ENCODE assay signal across 1 cellular context in genomic region chr1:55474168-55474786, GRCh38.
TF ChIP-seq lines count a peak whose summit lies in the region.

No MANE protein-coding gene starts in this region.

TF ChIP-seq in K562, 482 proteins besides CTCF, POLR2A, EP300 and RAD21 (continued from another document and continues in another):
- TF ChIP-seq ZBTB5 (IDR thresholded peaks at IDR 0.05): no peak
- no peak for TF ChIP-seq POU5F1 (IDR thresholded peaks at IDR 0.05; ENCODE audit: borderline replicate concordance, low read depth, low read length, partially characterized antibody)
- no peak for TF ChIP-seq NFIX (CRISPR knock-in tag; IDR thresholded peaks at IDR 0.05; ENCODE audit: low read depth)
- no peak for TF ChIP-seq BRCA1 (IDR thresholded peaks at IDR 0.05)
- no peak for TF ChIP-seq BRCA1 (CRISPR knock-in tag; IDR thresholded peaks at IDR 0.05)
- TF ChIP-seq NCOA2 (IDR thresholded peaks at IDR 0.05; ENCODE audit: partially characterized antibody in 2 of 2): no peak
- TF ChIP-seq KLF16 (IDR thresholded peaks at IDR 0.05): no peak
- peak; percentile 90 for TF ChIP-seq NFE2 (IDR thresholded peaks at IDR 0.05; ENCODE audit: low read depth)
- TF ChIP-seq FOXO4 (CRISPR knock-in tag; IDR thresholded peaks at IDR 0.05): no peak
- no peak for TF ChIP-seq NR2C2 (CRISPR knock-in tag; IDR thresholded peaks at IDR 0.05)
- TF ChIP-seq NR2C2 (tag; IDR thresholded peaks at IDR 0.05): no peak
- TF ChIP-seq ARNT (IDR thresholded peaks at IDR 0.05): no peak
- TF ChIP-seq GTF2A2 (tag; IDR thresholded peaks at IDR 0.05): no peak
- no peak for TF ChIP-seq HNRNPUL1 (IDR thresholded peaks at IDR 0.05; ENCODE audit: low read length)
- TF ChIP-seq NONO (IDR thresholded peaks at IDR 0.05; ENCODE audit: low read depth in 2 of 2, low read length in 1 of 2): no peak
- TF ChIP-seq RBM17 (IDR thresholded peaks at IDR 0.05; ENCODE audit: borderline replicate concordance, low read depth, low read length): no peak
- TF ChIP-seq MXD1 (CRISPR knock-in tag; IDR thresholded peaks at IDR 0.05; ENCODE audit: borderline replicate concordance, poor library complexity, severe bottlenecking): no peak
- TF ChIP-seq POLR2B (IDR thresholded peaks at IDR 0.05; ENCODE audit: low read depth, partially characterized antibody): no peak
- TF ChIP-seq ELF4 (CRISPR knock-in tag; IDR thresholded peaks at IDR 0.05): no peak
- TF ChIP-seq ZBTB9 (CRISPR knock-in tag; IDR thresholded peaks at IDR 0.05): 0 out of 2 replicates have a peak, but pooled peaks have one; percentile 39
- no peak for TF ChIP-seq KAT8 (IDR thresholded peaks at IDR 0.05; ENCODE audit: low read depth)
- TF ChIP-seq CBX5 (IDR thresholded peaks at IDR 0.05; ENCODE audit: borderline replicate concordance, low read depth): no peak
- TF ChIP-seq JUNB (CRISPR knock-in tag; conservative IDR thresholded peaks at IDR 0.05): no peak
- TF ChIP-seq TCF7L2 (IDR thresholded peaks at IDR 0.05; ENCODE audit: low read depth, low read length): no peak
- TF ChIP-seq SMARCC2 (IDR thresholded peaks at IDR 0.05; ENCODE audit: low read depth): peak; percentile 82
- TF ChIP-seq ZNF395 (CRISPR knock-in tag; IDR thresholded peaks at IDR 0.05): no peak; the same call in 1 of the 2 replicates
- no peak for TF ChIP-seq MCM7 (IDR thresholded peaks at IDR 0.05)
- TF ChIP-seq TCF7 (IDR thresholded peaks at IDR 0.05; ENCODE audit: borderline replicate concordance): no peak
- no peak for TF ChIP-seq USF2 (CRISPR knock-in tag; IDR thresholded peaks at IDR 0.05)
- TF ChIP-seq TARDBP (IDR thresholded peaks at IDR 0.05): no peak
- no peak for TF ChIP-seq ETV5 (CRISPR knock-in tag; IDR thresholded peaks at IDR 0.05; ENCODE audit: low read depth)
- no peak for TF ChIP-seq ZFP36 (IDR thresholded peaks at IDR 0.05; ENCODE audit: low read depth, low read length, partially characterized antibody)
- TF ChIP-seq TCFL5 (CRISPR knock-in tag; conservative IDR thresholded peaks at IDR 0.05): no peak
- no peak for TF ChIP-seq RERE (CRISPR knock-in tag; IDR thresholded peaks at IDR 0.05; ENCODE audit: borderline replicate concordance)
- TF ChIP-seq ZNF311 (CRISPR knock-in tag; IDR thresholded peaks at IDR 0.05): 0 out of 2 replicates have a peak, but pooled peaks have one; percentile 29
- TF ChIP-seq U2AF1 (optimal IDR thresholded peaks at IDR 0.05; ENCODE audit: low read depth, low read length): no peak
- TF ChIP-seq KLF10 (CRISPR knock-in tag; IDR thresholded peaks at IDR 0.05): no peak
